11 cellular contexts compared by ENCODE assay signal in genomic region chr1:42165511-42166210, GRCh38. TPM values are rescaled to one million over a fixed set of nuclear protein-coding genes. Genes with fewer than 3 reads are reported as not detected.
DNase-seq lines count a peak whose midpoint lies in the region; ATAC-seq and TF ChIP-seq lines count a peak whose summit lies in the region.
"Had no signal": no experiment of that assay in that cellular context is flagged by ENCODE, and none has a peak within 500 bp of the region (broad histone marks: within the 10 kb centered on the region; RNA-seq: fewer than 3 reads in every experiment).

No MANE protein-coding gene starts in this region.

- no peaks in the 10 kb centered on the region for H4K20me1 ChIP-seq in SK-N-SH (ENCODE audit: insufficient read depth)

- DNase-seq in SIG-M5 treated with dmso at 0.1 percent for 504 hours (lab: John Stamatoyannopoulos, UW; ENCODE audit: unreplicated experiment) (peak; percentile 37), SIG-M5 (lab: John Stamatoyannopoulos, UW) (no peak), SK-N-SH (peak; percentile 76), iPS-NIHi11 (ENCODE audit: low spot score) (peak; percentile 69), erythroblast (lab: John Stamatoyannopoulos, UW) (no peak)
- no peak for DNase-seq in effector memory CD4-positive, alpha-beta T cell
- DNase-seq: H7, T-cell had no signal

- no peak overlapping the region for H3K4me3 ChIP-seq in SK-N-SH (ENCODE audit: low read depth in 2 of 2, low read length in 1 of 2)
- H3K4me3 ChIP-seq in effector memory CD4-positive, alpha-beta T cell (ENCODE audit: insufficient read depth, low read depth, low read length, poor library complexity, severe bottlenecking), result no peak overlapping the region
- H3K4me3 ChIP-seq: skin epidermis had no signal

- H3K27ac ChIP-seq in SK-N-SH (ENCODE audit: low read depth in 2 of 2, low read length in 1 of 2), result no peak overlapping the region
- no peak overlapping the region for H3K27ac ChIP-seq in effector memory CD4-positive, alpha-beta T cell (ENCODE audit: insufficient read depth, low read length, poor library complexity, severe bottlenecking)
- H3K27ac ChIP-seq: skin epidermis had no signal

- no peak for TF ChIP-seq RAD21 in SK-N-SH (IDR thresholded peaks at IDR 0.05; ENCODE audit: low read length)

- 23% methylated on average over 12 of the region's 12 CpGs for WGBS in SK-N-SH (ENCODE audit: low lambda C conversion rate)

- no peaks in the 10 kb centered on the region for H3K36me3 ChIP-seq in SK-N-SH (replicated peaks in 1 of 2; ENCODE audit: control insufficient read depth in 1 of 2, insufficient read depth in 2 of 2, low read length in 1 of 2)
- H3K36me3 ChIP-seq in effector memory CD4-positive, alpha-beta T cell (ENCODE audit: control insufficient read depth, insufficient read depth, low read length), result no peaks in the 10 kb centered on the region

- H3K4me3 Mint-ChIP-seq in stimulated activated memory B cell treated with anti-CD40 and anti-IgM and Interleukin-4, amounts not matched to agents 10 μg/mL and 1 μg/mL and 100 μg/mL, for 72 hours, result no peak overlapping the region
- H3K4me3 Mint-ChIP-seq: T-cell had no signal

- no peak overlapping the region for H3K9ac ChIP-seq in SK-N-SH

- no peaks in the 10 kb centered on the region for H3K27me3 ChIP-seq in SK-N-SH (ENCODE audit: insufficient read depth)
- H3K27me3 ChIP-seq in effector memory CD4-positive, alpha-beta T cell (replicated peaks; ENCODE audit: control insufficient read depth, insufficient read depth, low read length, poor library complexity, severe bottlenecking), result no peaks in the 10 kb centered on the region

- H3K4me1 ChIP-seq in SK-N-SH (ENCODE audit: control insufficient read depth in 1 of 2, insufficient read depth in 2 of 2, low read depth in 1 of 2, low read length in 1 of 2), result peaks cover 0 to 13% of the 10 kb centered on the region in 2 experiments; a peak in 1 of 4 replicates
- no peaks in the 10 kb centered on the region for H3K4me1 ChIP-seq in effector memory CD4-positive, alpha-beta T cell (ENCODE audit: control insufficient read depth, insufficient read depth, low read length, poor library complexity, severe bottlenecking)

- no peak for TF ChIP-seq POLR2A in erythroblast (IDR thresholded peaks at IDR 0.05; ENCODE audit: low read length)

- no peak overlapping the region for H3K4me2 ChIP-seq in SK-N-SH

- no peaks in the 10 kb centered on the region for H3K79me2 ChIP-seq in SK-N-SH (ENCODE audit: insufficient read depth)

- H3K9me3 ChIP-seq in SK-N-SH, result 0 out of 2 replicates have a peak, but pooled peaks cover 2% of the 10 kb centered on the region
- no peaks in the 10 kb centered on the region for H3K9me3 ChIP-seq in effector memory CD4-positive, alpha-beta T cell (ENCODE audit: control insufficient read depth, low read length)

- no peaks in the 10 kb centered on the region for H3F3A ChIP-seq in SK-N-SH (replicated peaks; ENCODE audit: insufficient read depth)

- H3K4me1 Mint-ChIP-seq in stimulated activated memory B cell treated with anti-CD40 and anti-IgM and Interleukin-4, amounts not matched to agents 10 μg/mL and 1 μg/mL and 100 μg/mL, for 72 hours, result no peaks in the 10 kb centered on the region
- H3K4me1 Mint-ChIP-seq: T-cell had no signal

- CTCF ChIA-PET in SK-N-SH (lab: Yijun Ruan, JAX), result interaction anchor here (0.5 to 1.8 kb wide), 6 partner anchors 8 to 247 kb away, joined by 3 to 10 read pairs (median 3); partner anchors contain the start of gene HIVEP3

- peaks cover 8% of the 10 kb centered on the region for H3K9me3 Mint-ChIP-seq in stimulated activated memory B cell treated with anti-CD40 and anti-IgM and Interleukin-4, amounts not matched to agents 10 μg/mL and 1 μg/mL and 100 μg/mL, for 72 hours

- no peak for TF ChIP-seq EP300 in SK-N-SH (IDR thresholded peaks at IDR 0.05; ENCODE audit: borderline replicate concordance in 1 of 2, low read depth in 1 of 2, low read length in 1 of 2)

- H3K36me3 Mint-ChIP-seq in stimulated activated memory B cell treated with anti-CD40 and anti-IgM and Interleukin-4, amounts not matched to agents 10 μg/mL and 1 μg/mL and 100 μg/mL, for 72 hours, result peaks cover 3% of the 10 kb centered on the region
- H3K36me3 Mint-ChIP-seq: T-cell had no signal

- peaks cover 27% of the 10 kb centered on the region for H3K27me3 Mint-ChIP-seq in stimulated activated memory B cell treated with anti-CD40 and anti-IgM and Interleukin-4, amounts not matched to agents 10 μg/mL and 1 μg/mL and 100 μg/mL, for 72 hours

- H2AFZ ChIP-seq in SK-N-SH (ENCODE audit: low read depth), result no peak overlapping the region

- POLR2A ChIA-PET in SK-N-SH (lab: Yijun Ruan, JAX), result interaction anchor here (0.7 to 1.3 kb wide), 2 partner anchors 21 to 43 kb away, joined by 3 to 5 read pairs; no protein-coding TSS in a partner anchor

- no peaks in the 10 kb centered on the region for H3K9me2 ChIP-seq in SK-N-SH

- ATAC-seq in stimulated activated memory B cell treated with anti-CD40 and anti-IgM and Interleukin-4, amounts not matched to agents 10 μg/mL and 1 μg/mL and 100 μg/mL, for 72 hours, result no peak
- no peak for ATAC-seq in HG02852 (IDR thresholded peaks at IDR 0.05; ENCODE audit: unreplicated experiment)
- ATAC-seq: T-cell had no signal

- H3K27ac Mint-ChIP-seq in stimulated activated memory B cell treated with anti-CD40 and anti-IgM and Interleukin-4, amounts not matched to agents 10 μg/mL and 1 μg/mL and 100 μg/mL, for 72 hours, result no peak overlapping the region
- H3K27ac Mint-ChIP-seq: T-cell had no signal

- TF ChIP-seq CTCF in SK-N-SH (IDR thresholded peaks at IDR 0.05), result no peak

TF ChIP-seq in SK-N-SH, 30 proteins besides CTCF, POLR2A, EP300 and RAD21:
- TF ChIP-seq CHD2 (IDR thresholded peaks at IDR 0.05; ENCODE audit: low read length, partially characterized antibody) (peak; percentile 29), NFIC (IDR thresholded peaks at IDR 0.05; ENCODE audit: borderline replicate concordance) (peak; percentile 87), PBX3 (IDR thresholded peaks at IDR 0.05) (no peak)
TF ChIP-seq in SK-N-SH: peak in this region for 2.

RNA-seq across cellular contexts. Expression of gene GUCA2A, which starts 1.1 kb away (rescaled TPM):
- polyA plus RNA-seq in SK-N-SH (2012; rRNA removed), result not detected in 2 replicates
- polyA plus RNA-seq in SK-N-SH (2012; cell fraction: cytosol; rRNA removed), result not detected in 2 replicates
- not detected in 2 replicates for polyA plus RNA-seq in SK-N-SH (2012; cell fraction: nucleus; rRNA removed)

RNA-seq across cellular contexts. Expression of gene GUCA2B, which starts 12.5 kb away (rescaled TPM):
- not detected in 2 replicates for polyA plus RNA-seq in SK-N-SH (2012; rRNA removed)
- polyA plus RNA-seq in SK-N-SH (2012; cell fraction: cytosol; rRNA removed), result not detected in 2 replicates
- not detected in 2 replicates for polyA plus RNA-seq in SK-N-SH (2012; cell fraction: nucleus; rRNA removed)

Comparison
In these comparisons a context has a peak if more than half of its experiments do, and no peak if none do; other contexts are left out.
1. DNase-seq: peak in SIG-M5 treated with dmso at 0.1 percent for 504 hours (single experiment), SK-N-SH (single experiment) and iPS-NIHi11 (single experiment); none in SIG-M5 (single experiment), erythroblast (0 of 2) and effector memory CD4-positive, alpha-beta T cell (0 of 3).